In the genomic region with DNA sequence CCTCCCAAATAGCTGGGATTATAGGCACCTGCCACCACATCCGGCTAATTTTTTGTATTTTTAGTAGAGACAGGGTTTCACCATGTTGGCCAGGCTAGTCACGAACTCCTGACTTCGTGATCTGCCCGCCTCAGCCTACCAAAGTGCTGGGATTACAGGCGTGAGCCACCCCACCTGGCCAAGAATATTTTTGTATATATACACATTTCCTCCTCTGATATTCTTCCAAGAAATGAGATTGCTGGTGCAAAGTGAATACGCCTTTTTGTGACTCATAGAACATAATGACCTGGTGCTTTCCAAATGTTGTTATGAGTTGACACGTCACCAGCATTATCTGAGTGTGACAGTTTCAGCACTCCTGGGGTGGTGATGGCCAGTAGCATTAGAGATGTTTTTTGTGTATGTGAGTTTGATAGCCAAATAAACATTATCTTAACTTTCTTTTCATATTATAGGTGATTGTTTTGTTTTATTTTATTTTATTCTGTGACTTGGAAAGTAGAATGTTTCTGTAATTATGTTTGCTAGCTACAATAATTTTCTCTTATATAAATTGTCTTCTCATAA, we compare ENCODE assay signal across 9 cellular contexts. TPM values are rescaled to one million over a fixed set of nuclear protein-coding genes. Genes with fewer than 3 reads are reported as not detected.
A peak's percentile ranks its signal among the peaks of the same experiment; 100 is the strongest.
DNase-seq lines count a peak whose midpoint lies in the region; ATAC-seq and TF ChIP-seq lines count a peak whose summit lies in the region.
"Had no signal": no experiment of that assay in that cellular context is flagged by ENCODE, and none has a peak within 500 bp of the region (broad histone marks: within the 10 kb centered on the region; RNA-seq: fewer than 3 reads in every experiment).

No MANE protein-coding gene starts in this region.

- no peak overlapping the region for H3K4me3 Mint-ChIP-seq in endothelial cell (ENCODE audit: unreplicated experiment)

- in situ Hi-C loops in IMR-90 (cut with MboI; ENCODE audit: low sequenced_read_pairs), result no loop called here

- no peak overlapping the region for H3K27ac Mint-ChIP-seq in endothelial cell (ENCODE audit: unreplicated experiment)

- no peak overlapping the region for H3K9ac ChIP-seq in IMR-90 (ENCODE audit: low read depth, low read length)

- H3K36me3 ChIP-seq in IMR-90 (ENCODE audit: control insufficient read depth, insufficient read depth, low read length) (no peaks in the 10 kb centered on the region), esophagus (ENCODE audit: control insufficient read depth in 2 of 2, insufficient read depth in 2 of 2, low read length in 1 of 2) (peaks cover 0 to 2% of the 10 kb centered on the region in 2 donors), psoas muscle (ENCODE audit: insufficient read depth in 1 of 2, low read depth in 1 of 2) (no peaks in the 10 kb centered on the region)

- H3K9me3 ChIP-seq in IMR-90 (ENCODE audit: control insufficient read depth, insufficient read depth, low read length) (peaks cover 10% of the 10 kb centered on the region; the same call in 1 of the 2 replicates), esophagus (ENCODE audit: control insufficient read depth in 2 of 2, insufficient read depth in 1 of 2, low read depth in 1 of 2, low read length in 1 of 2) (no peaks in the 10 kb centered on the region), psoas muscle (no peaks in the 10 kb centered on the region)

- no peak overlapping the region for H4K8ac ChIP-seq in IMR-90 (ENCODE audit: low read depth in 2 of 2, low read length in 2 of 2)

- H3K27ac ChIP-seq in IMR-90 (ENCODE audit: insufficient read depth, low read length), result no peak overlapping the region
- peak overlapping the region; percentile 37 to 42 for H3K27ac ChIP-seq in esophagus (ENCODE audit: low read depth in 2 of 2, low read length in 1 of 2)
- H3K27ac ChIP-seq in psoas muscle, result no peak overlapping the region

- no peak overlapping the region for H2AK9ac ChIP-seq in IMR-90 (replicated peaks; ENCODE audit: low read depth, low read length, poor library complexity)

- no peak for TF ChIP-seq RAD21 in IMR-90 (IDR thresholded peaks at IDR 0.05; ENCODE audit: low read length)

- H3K56ac ChIP-seq in IMR-90 (ENCODE audit: extremely low read depth, insufficient read depth, low read length), result no peak overlapping the region

- H2BK5ac ChIP-seq in IMR-90 (ENCODE audit: low read depth, low read length, poor library complexity, severe bottlenecking), result no peak overlapping the region

- dilution Hi-C loops in IMR-90 (cut with HindIII; ENCODE audit: low sequenced_read_pairs, unreplicated experiment), result no loop called here

- CTCF ChIA-PET in IMR-90 (lab: Yijun Ruan, JAX), result no interaction called here

- no peak overlapping the region for H2AK5ac ChIP-seq in IMR-90 (ENCODE audit: low read depth, low read length)

- no peak overlapping the region for H2BK15ac ChIP-seq in IMR-90 (ENCODE audit: low read depth, low read length)

- peaks cover 4% of the 10 kb centered on the region for H3K36me3 Mint-ChIP-seq in endothelial cell (ENCODE audit: low read depth, unreplicated experiment)

- no peak overlapping the region for H3K4ac ChIP-seq in IMR-90 (ENCODE audit: low read depth, low read length)

- no peak for TF ChIP-seq POLR2A in IMR-90 (IDR thresholded peaks at IDR 0.05; ENCODE audit: low read depth, low read length)

- H4K20me1 ChIP-seq in IMR-90 (ENCODE audit: insufficient read depth, low read length), result no peaks in the 10 kb centered on the region

- no peak overlapping the region for H2BK20ac ChIP-seq in IMR-90 (ENCODE audit: low read depth, low read length)

- no peaks in the 10 kb centered on the region for H3K9me1 ChIP-seq in IMR-90 (ENCODE audit: insufficient read depth, low read length)

- H3K27me3 Mint-ChIP-seq in endothelial cell (ENCODE audit: unreplicated experiment), result no peaks in the 10 kb centered on the region

- H3K23ac ChIP-seq in IMR-90 (ENCODE audit: low read depth, low read length), result no peak overlapping the region

- peak; percentile 56 for ATAC-seq in GM18909 (IDR thresholded peaks at IDR 0.05; ENCODE audit: poor library complexity, unreplicated experiment)
- no peak for ATAC-seq in IMR-90 (ENCODE audit: low read depth)
- ATAC-seq in psoas muscle, result no peak

- H4K5ac ChIP-seq in IMR-90 (ENCODE audit: low read depth, low read length), result no peak overlapping the region

- peaks cover 4% of the 10 kb centered on the region for H3K9me3 Mint-ChIP-seq in endothelial cell (ENCODE audit: unreplicated experiment)

- H3K27me3 ChIP-seq in IMR-90 (ENCODE audit: control insufficient read depth, insufficient read depth, low read length) (no peaks in the 10 kb centered on the region), esophagus (ENCODE audit: control insufficient read depth in 1 of 2, insufficient read depth in 2 of 2, low read length in 2 of 2) (no peaks in the 10 kb centered on the region), psoas muscle (ENCODE audit: insufficient read depth in 3 of 3, low read length in 2 of 3) (no peaks in the 10 kb centered on the region)

- H3K18ac ChIP-seq in IMR-90 (ENCODE audit: low read depth, low read length), result no peak overlapping the region

- intact Hi-C loops in IMR-90 (cut with micrococcal nuclease), result no loop called here
- intact Hi-C loops in psoas muscle (cut with DNase I), result no loop called here

- BruUV-seq in IMR-90 (replicated peaks; lab: Mats Ljungman, UMichigan), result no TSS peak

- POLR2A ChIA-PET in IMR-90 (lab: Charles Lee; ENCODE audit: unreplicated experiment), result no interaction called here

- H2AFZ ChIP-seq in IMR-90 (replicated peaks; ENCODE audit: low read length, poor library complexity), result no peak overlapping the region

- whole genome bisulfite sequencing in IMR-90 (ENCODE audit: extremely low coverage in 2 of 2, insufficient read length in 1 of 2), 2 experiments, result no CpG with 5 or more reads among the region's 7 CpGs
- WGBS in esophagus, 2 donors, result 35 to 43% methylated on average over 7 of the region's 7 CpGs
- WGBS in psoas muscle, 3 donors, result 72 to 78% (median 73%) methylated on average over 7 of the region's 7 CpGs

- TF ChIP-seq CTCF in IMR-90 (conservative IDR thresholded peaks at IDR 0.05; ENCODE audit: low read depth, low read length) (no peak), endothelial cell (IDR thresholded peaks at IDR 0.05; ENCODE audit: unreplicated experiment) (no peak), psoas muscle (IDR thresholded peaks at IDR 0.05) (no peak)

- H3K4me3 ChIP-seq in IMR-90 (ENCODE audit: insufficient read depth, low read depth, low read length) (no peak overlapping the region), esophagus (ENCODE audit: low read depth in 1 of 2, low read length in 2 of 2) (no peak overlapping the region), psoas muscle (no peak overlapping the region)

- H4K91ac ChIP-seq in IMR-90 (ENCODE audit: insufficient read depth, low read depth, low read length), result no peak overlapping the region

- H3K4me1 ChIP-seq in IMR-90 (ENCODE audit: control insufficient read depth, insufficient read depth, low read length), result no peaks in the 10 kb centered on the region
- H3K4me1 ChIP-seq in esophagus (ENCODE audit: control insufficient read depth in 2 of 2, insufficient read depth in 2 of 2, low read length in 1 of 2), result no peaks in the 10 kb centered on the region
- no peaks in the 10 kb centered on the region for H3K4me1 ChIP-seq in psoas muscle

- no peak overlapping the region for H3K4me2 ChIP-seq in IMR-90 (ENCODE audit: low read depth, low read length)

- no peak overlapping the region for H2BK120ac ChIP-seq in IMR-90 (ENCODE audit: low read depth, low read length)

- H3K79me1 ChIP-seq in IMR-90 (ENCODE audit: low read depth in 1 of 2, low read length in 2 of 2), result no peaks in the 10 kb centered on the region

- no peak overlapping the region for H3K14ac ChIP-seq in IMR-90 (replicated peaks; ENCODE audit: low read depth, low read length)

- DNase-seq in A172 (ENCODE audit: low spot score) (peak; percentile 98), IMR-90 (peak; percentile 29), endothelial cell (ENCODE audit: low spot score) (no peak), psoas muscle (no peak), NCI-H82 treated with DMSO at 0.1 percent for 48 hours (lab: John Stamatoyannopoulos, UW; ENCODE audit: unreplicated experiment) (no peak)
- no peak for DNase-seq in activated CD4-positive, alpha-beta T cell treated with anti-CD3 and anti-CD28 coated beads for 4 hours
- DNase-seq: effector CD4-positive, alpha-beta T cell had no signal

- H3K4me1 Mint-ChIP-seq in endothelial cell (ENCODE audit: unreplicated experiment), result no peaks in the 10 kb centered on the region

TF ChIP-seq in IMR-90, 13 proteins besides CTCF, POLR2A, EP300 and RAD21 (continues in another document):
- TF ChIP-seq, protein P1, sequence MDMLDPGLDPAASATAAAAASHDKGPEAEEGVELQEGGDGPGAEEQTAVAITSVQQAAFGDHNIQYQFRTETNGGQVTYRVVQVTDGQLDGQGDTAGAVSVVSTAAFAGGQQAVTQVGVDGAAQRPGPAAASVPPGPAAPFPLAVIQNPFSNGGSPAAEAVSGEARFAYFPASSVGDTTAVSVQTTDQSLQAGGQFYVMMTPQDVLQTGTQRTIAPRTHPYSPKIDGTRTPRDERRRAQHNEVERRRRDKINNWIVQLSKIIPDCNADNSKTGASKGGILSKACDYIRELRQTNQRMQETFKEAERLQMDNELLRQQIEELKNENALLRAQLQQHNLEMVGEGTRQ (IDR thresholded peaks at IDR 0.05; ENCODE audit: low read depth, low read length), result no peak
- no peak for TF ChIP-seq SMC3 (IDR thresholded peaks at IDR 0.05; ENCODE audit: low read depth, low read length)
- TF ChIP-seq MAFK (IDR thresholded peaks at IDR 0.05; ENCODE audit: low read depth, low read length), result no peak
- TF ChIP-seq CHD1 (IDR thresholded peaks at IDR 0.05; ENCODE audit: low read depth, low read length), result no peak
- TF ChIP-seq NFE2L2 (IDR thresholded peaks at IDR 0.05; ENCODE audit: low read depth, low read length), result no peak
- no peak for TF ChIP-seq RCOR1 (IDR thresholded peaks at IDR 0.05; ENCODE audit: insufficient replicate concordance, low read length)
- TF ChIP-seq CEBPB (IDR thresholded peaks at IDR 0.05; ENCODE audit: low read depth, low read length), result no peak
- TF ChIP-seq BHLHE40 (IDR thresholded peaks at IDR 0.05; ENCODE audit: low read depth, low read length), result no peak

RNA-seq across cellular contexts. Expression of a gene that starts 54.9 kb away (rescaled TPM):
- total RNA-seq in A172 (2014; rRNA removed; shearing (Covaris generic)), result 3.5 and 4.3 TPM in 2 replicates
- total RNA-seq in IMR-90 (2012; rRNA removed) (0.90 and 1.1 TPM in 2 replicates), endothelial cell (ENCODE audit: unreplicated experiment) (5.6 TPM), psoas muscle (under 1 TPM in 3 of 4 donors, not detected in 1; 0.17 to 0.38 (median 0.20) TPM)
- polyA plus RNA-seq in IMR-90 (2012; rRNA removed) (1.6 and 1.7 TPM in 2 replicates), esophagus (10 to 100 TPM; 23.2 to 26.3 TPM), psoas muscle (under 1 TPM; 0.14 to 0.22 (median 0.18) TPM)
- polyA plus RNA-seq in IMR-90 (2012; cell fraction: cytosol; rRNA removed), result 0.43 and 1.3 TPM in 2 replicates
- polyA plus RNA-seq in IMR-90 (2012; cell fraction: nucleus; rRNA removed; ENCODE audit: low replicate concordance), result 0.85 and 1.1 TPM in 2 replicates

Comparison
In these comparisons a context has a peak if more than half of its experiments do, and no peak if none do; other contexts are left out.
1. DNase-seq: peak in A172 (single experiment) and IMR-90 (single experiment); none in endothelial cell (single experiment), psoas muscle (0 of 2), activated CD4-positive, alpha-beta T cell treated with anti-CD3 and anti-CD28 coated beads for 4 hours (0 of 2) and NCI-H82 treated with DMSO at 0.1 percent for 48 hours (single experiment).
2. H3K27ac ChIP-seq: peak in esophagus (2 of 2); none in IMR-90 (single experiment) and psoas muscle (single experiment).